1 cellular context compared by ENCODE assay signal in the genomic region with DNA sequence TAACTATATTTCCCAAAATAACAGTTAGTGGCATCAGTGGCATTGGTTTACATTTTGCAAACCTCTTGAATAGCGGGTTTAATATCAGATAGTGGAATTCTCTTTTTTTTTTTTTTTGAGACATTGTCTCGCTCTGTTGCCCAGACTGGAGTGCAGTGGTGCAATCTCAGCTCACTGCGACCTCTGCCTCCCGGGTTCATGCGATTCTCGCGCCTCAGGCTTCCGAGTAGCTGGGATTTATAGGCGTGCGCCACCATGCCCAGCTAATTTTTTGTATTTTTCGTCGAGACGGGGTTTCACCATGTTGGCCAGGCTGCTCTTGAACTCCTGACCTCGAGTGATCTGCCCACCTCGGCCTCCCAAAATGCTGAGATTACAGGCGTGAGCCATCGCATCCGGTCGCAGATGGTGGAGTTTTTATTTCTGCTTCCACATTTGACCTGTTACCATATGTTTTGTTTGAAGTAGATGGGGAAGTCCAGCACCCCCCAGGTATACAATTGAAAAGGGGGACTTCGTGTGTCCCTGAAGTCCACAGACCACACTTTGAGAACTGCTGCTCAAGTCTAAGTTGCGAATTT.
TF ChIP-seq lines count a peak whose summit lies in the region.

No MANE protein-coding gene starts in this region.

TF ChIP-seq in endothelial cell of umbilical vein, 7 proteins besides CTCF, POLR2A, EP300 and RAD21:
- TF ChIP-seq MYC (IDR thresholded peaks at IDR 0.05; ENCODE audit: low read depth, low read length) = no peak
- TF ChIP-seq GATA2 (IDR thresholded peaks at IDR 0.05; ENCODE audit: insufficient read depth, insufficient read length, low read depth, low read length) = no peak
